ENCODE assay signal across 8 cellular contexts in genomic region chr17:64507418-64507766, GRCh38. TPM values are rescaled to one million over a fixed set of nuclear protein-coding genes. Genes with fewer than 3 reads are reported as not detected.
DNase-seq lines count a peak whose midpoint lies in the region; ATAC-seq and TF ChIP-seq lines count a peak whose summit lies in the region.

No MANE protein-coding gene starts in this region.

- H3K27me3 Mint-ChIP-seq in activated CD8-positive, alpha-beta T cell treated with anti-CD3 and anti-CD28 coated beads, Interleukin-2, amount 10 ng/mL, durations not matched to agents 7 days and 5 days (ENCODE audit: low read depth) = no peaks in the 10 kb centered on the region

- TF ChIP-seq CTCF in BE2C (IDR thresholded peaks at IDR 0.05; ENCODE audit: low read depth, low read length) (peak; percentile 57), esophagus squamous epithelium (IDR thresholded peaks at IDR 0.05) (peak in 5 of 6 experiments; percentile 26 to 48 (median 36))

- no peak for TF ChIP-seq POLR2A in esophagus squamous epithelium (IDR thresholded peaks at IDR 0.05)

- DNase-seq in BE2C = peak; percentile 36
- peak; percentile 64 for DNase-seq in NCI-H524 treated with DMSO at 0.1 percent for 48 hours (lab: John Stamatoyannopoulos, UW)
- peak; percentile 63 for DNase-seq in activated CD8-positive, alpha-beta T cell treated with anti-CD3 and anti-CD28 coated beads, Interleukin-2, amount 10 ng/mL, durations not matched to agents 7 days and 5 days
- no peak for DNase-seq in esophagus squamous epithelium (lab: John Stamatoyannopoulos, UW)
- DNase-seq in myocyte (ENCODE audit: low read depth) = peak; percentile 86

- H3K27ac Mint-ChIP-seq in activated CD8-positive, alpha-beta T cell treated with anti-CD3 and anti-CD28 coated beads, Interleukin-2, amount 10 ng/mL, durations not matched to agents 7 days and 5 days = peak overlapping the region; percentile 100

- no peaks in the 10 kb centered on the region for H3K9me3 Mint-ChIP-seq in activated CD8-positive, alpha-beta T cell treated with anti-CD3 and anti-CD28 coated beads, Interleukin-2, amount 10 ng/mL, durations not matched to agents 7 days and 5 days (ENCODE audit: insufficient read depth)

- H3K36me3 Mint-ChIP-seq in activated CD8-positive, alpha-beta T cell treated with anti-CD3 and anti-CD28 coated beads, Interleukin-2, amount 10 ng/mL, durations not matched to agents 7 days and 5 days (ENCODE audit: low read depth) = peaks cover 59% of the 10 kb centered on the region

- H3K9me3 ChIP-seq in BE2C (no peaks in the 10 kb centered on the region), esophagus squamous epithelium (no peaks in the 10 kb centered on the region)

- WGBS in esophagus squamous epithelium, 2 donors = 1 to 4% methylated on average over 8 to 11 of the region's 11 CpGs

- no peaks in the 10 kb centered on the region for H3K27me3 ChIP-seq in BE2C
- H3K27me3 ChIP-seq in esophagus squamous epithelium = no peaks in the 10 kb centered on the region

- CTCF ChIA-PET in activated CD8-positive, alpha-beta T cell treated with anti-CD3 and anti-CD28 coated beads, Interleukin-2, amount 10 ng/mL, durations not matched to agents 7 days and 5 days (lab: Charles Lee) = interaction anchor here (0.7 to 7.3 kb wide), 16 partner anchors 8 to 230 kb away, joined by 3 to 88 read pairs (median 3); partner anchors contain the start of gene POLG2

- H3K36me3 ChIP-seq in BE2C (peaks cover 59% of the 10 kb centered on the region), esophagus squamous epithelium (peaks cover 7 to 64% (median 24%) of the 10 kb centered on the region in 3 donors)

- peaks cover 42% of the 10 kb centered on the region for H3K4me1 Mint-ChIP-seq in activated CD8-positive, alpha-beta T cell treated with anti-CD3 and anti-CD28 coated beads, Interleukin-2, amount 10 ng/mL, durations not matched to agents 7 days and 5 days (ENCODE audit: low read depth)

- POLR2A ChIA-PET in activated CD8-positive, alpha-beta T cell treated with anti-CD3 and anti-CD28 coated beads, Interleukin-2, amount 10 ng/mL, durations not matched to agents 7 days and 5 days (lab: Charles Lee) = interaction anchor here (0.6 to 4.2 kb wide), 23 partner anchors 8 to 727 kb away, joined by 3 to 151 read pairs (median 4); partner anchors contain the start of genes LRRC37A3, POLG2 and SMURF2

- intact Hi-C loops in esophagus squamous epithelium (cut with DNase I) = no loop called here

- H3K4me3 Mint-ChIP-seq in activated CD8-positive, alpha-beta T cell treated with anti-CD3 and anti-CD28 coated beads, Interleukin-2, amount 10 ng/mL, durations not matched to agents 7 days and 5 days = peak overlapping the region; percentile 99

- H3K4me3 ChIP-seq in BE2C (ENCODE audit: low read depth, low read length) = peak overlapping the region; percentile 73
- H3K4me3 ChIP-seq in esophagus squamous epithelium = peak overlapping the region; percentile 82 to 100 (median 89)

- H3K4me1 ChIP-seq in BE2C = no peaks in the 10 kb centered on the region
- H3K4me1 ChIP-seq in esophagus squamous epithelium = peaks cover 28 to 46% (median 31%) of the 10 kb centered on the region in 3 donors

- H3K27ac ChIP-seq in esophagus squamous epithelium = peak overlapping the region; percentile 99 to 100 (median 100)

- ATAC-seq in GM18867 (IDR thresholded peaks at IDR 0.05; ENCODE audit: unreplicated experiment) (peak; percentile 22), HG03520 (IDR thresholded peaks at IDR 0.05; ENCODE audit: unreplicated experiment) (peak; percentile 8), GM19023 (IDR thresholded peaks at IDR 0.05; ENCODE audit: unreplicated experiment) (no peak)
- peak; percentile 32 for ATAC-seq in activated CD8-positive, alpha-beta T cell treated with anti-CD3 and anti-CD28 coated beads, Interleukin-2, amount 10 ng/mL, durations not matched to agents 7 days and 5 days

RNA-seq across cellular contexts. Expression of gene CEP95, which starts 0.6 kb away (rescaled TPM):
- polyA plus RNA-seq in BE2C (2012; ENCODE audit: insufficient read depth, insufficient read length, low read depth) = 44.5 TPM
- total RNA-seq in activated CD8-positive, alpha-beta T cell treated with anti-CD3 and anti-CD28 coated beads, Interleukin-2, amount 10 ng/mL, durations not matched to agents 7 days and 5 days = 10 to 100 TPM; 49.2 to 51.7 TPM
- 10 to 100 TPM; 10.3 to 44.1 (median 23.6) TPM for total RNA-seq in esophagus squamous epithelium
- 23.3 and 24.4 TPM in 2 replicates for total RNA-seq in myocyte
- 19.6 TPM for polyA plus RNA-seq in myocyte (2012)

RNA-seq across cellular contexts. Expression of gene DDX5, which starts 1.3 kb away (rescaled TPM):
- 537 TPM for polyA plus RNA-seq in BE2C (2012; ENCODE audit: insufficient read depth, insufficient read length, low read depth)
- total RNA-seq in activated CD8-positive, alpha-beta T cell treated with anti-CD3 and anti-CD28 coated beads, Interleukin-2, amount 10 ng/mL, durations not matched to agents 7 days and 5 days = 100 to 1,000 TPM; 853 to 855 TPM
- total RNA-seq in esophagus squamous epithelium = 100 to 1,000 TPM; 347 to 847 (median 488) TPM
- total RNA-seq in myocyte = 300 and 476 TPM in 2 replicates
- 504 TPM for polyA plus RNA-seq in myocyte (2012)

RNA-seq across cellular contexts. Expression of gene POLG2, which starts 10.5 kb away (rescaled TPM):
- polyA plus RNA-seq in BE2C (2012; ENCODE audit: insufficient read depth, insufficient read length, low read depth) = 19.5 TPM
- total RNA-seq in activated CD8-positive, alpha-beta T cell treated with anti-CD3 and anti-CD28 coated beads, Interleukin-2, amount 10 ng/mL, durations not matched to agents 7 days and 5 days = 10 to 100 TPM; 31.3 to 33.7 TPM
- 10 to 100 TPM in 1 of 4 donors, 1 to 10 TPM in 3; 3.9 to 12.0 (median 8.2) TPM for total RNA-seq in esophagus squamous epithelium
- total RNA-seq in myocyte = 10.5 and 14.5 TPM in 2 replicates
- 9.3 TPM for polyA plus RNA-seq in myocyte (2012)

RNA-seq across cellular contexts. Expression of gene MILR1, which starts 58.5 kb away (rescaled TPM):
- not detected for polyA plus RNA-seq in BE2C (2012; ENCODE audit: insufficient read depth, insufficient read length, low read depth)
- 1 to 10 TPM; 1.7 to 2.3 TPM for total RNA-seq in activated CD8-positive, alpha-beta T cell treated with anti-CD3 and anti-CD28 coated beads, Interleukin-2, amount 10 ng/mL, durations not matched to agents 7 days and 5 days
- 1 to 10 TPM in 3 of 4 donors, under 1 TPM in 1; 0.79 to 8.1 (median 1.8) TPM for total RNA-seq in esophagus squamous epithelium
- 14.5 and 21.3 TPM in 2 replicates for total RNA-seq in myocyte
- 10.5 TPM for polyA plus RNA-seq in myocyte (2012)
